28 cellular contexts compared by ENCODE assay signal in genomic region chr4:18670034-18670433, GRCh38.
"Had no signal": no experiment of that assay in that cellular context is flagged by ENCODE, and none has a peak within 500 bp of the region (broad histone marks: within the 10 kb centered on the region; RNA-seq: fewer than 3 reads in every experiment).

No MANE protein-coding gene starts in this region.

- H3K27me3 Mint-ChIP-seq: dendritic cell treated with granulocyte-macrophage colony-stimulating factor and Interleukin-4, amounts not matched to agents 40 ng/mL and 50 ng/mL, for 4 days; effector memory CD8-positive, alpha-beta T cell had no signal

- H3K4me1 ChIP-seq: colonic mucosa, esophagus muscularis mucosa, esophagus squamous epithelium, foreskin keratinocyte, gastrocnemius medialis, gastroesophageal sphincter, heart left ventricle, heart right ventricle had no signal

- H3K9me3 ChIP-seq: colonic mucosa, esophagus muscularis mucosa, esophagus squamous epithelium, gastrocnemius medialis, gastroesophageal sphincter, heart left ventricle, heart right ventricle had no signal

- H3K79me2 ChIP-seq: hepatocyte had no signal

- H3K4me3 ChIP-seq: colonic mucosa, coronary artery, dorsolateral prefrontal cortex, esophagus muscularis mucosa, esophagus squamous epithelium, gastrocnemius medialis, gastroesophageal sphincter, heart left ventricle, heart right ventricle, hepatocyte had no signal

- H3K36me3 ChIP-seq: colonic mucosa, esophagus muscularis mucosa, esophagus squamous epithelium, gastrocnemius medialis, gastroesophageal sphincter, heart left ventricle, heart right ventricle had no signal

- H3K27me3 ChIP-seq: colonic mucosa, dorsolateral prefrontal cortex, esophagus muscularis mucosa, esophagus squamous epithelium, foreskin keratinocyte, gastrocnemius medialis, gastroesophageal sphincter, heart left ventricle, heart right ventricle, hepatocyte had no signal

- H3K27ac ChIP-seq: colonic mucosa, coronary artery, dorsolateral prefrontal cortex, epithelial cell of prostate, esophagus muscularis mucosa, esophagus squamous epithelium, foreskin keratinocyte, gastrocnemius medialis, gastroesophageal sphincter, heart left ventricle, heart right ventricle, hepatocyte had no signal

- H3K4me3 Mint-ChIP-seq: dendritic cell treated with granulocyte-macrophage colony-stimulating factor and Interleukin-4, amounts not matched to agents 40 ng/mL and 50 ng/mL, for 4 days; effector memory CD8-positive, alpha-beta T cell; endodermal cell had no signal

- H3K4me2 ChIP-seq: hepatocyte had no signal

- H3K9me3 Mint-ChIP-seq: dendritic cell treated with granulocyte-macrophage colony-stimulating factor and Interleukin-4, amounts not matched to agents 40 ng/mL and 50 ng/mL, for 4 days had no signal

- DNase-seq: colonic mucosa; cortex of kidney; dermis blood vessel endothelial cell; dorsolateral prefrontal cortex; effector CD4-positive, alpha-beta T cell; effector CD8-positive, alpha-beta T cell; effector memory CD4-positive, alpha-beta T cell; effector memory CD8-positive, alpha-beta T cell; endodermal cell; erythroblast; esophagus squamous epithelium; foreskin fibroblast; foreskin keratinocyte; foreskin melanocyte; gastrocnemius medialis; glutamatergic neuron; heart left ventricle; heart right ventricle had no signal

- H3K27ac Mint-ChIP-seq: dendritic cell treated with granulocyte-macrophage colony-stimulating factor and Interleukin-4, amounts not matched to agents 40 ng/mL and 50 ng/mL, for 4 days; effector memory CD8-positive, alpha-beta T cell; endodermal cell had no signal

- H2AFZ ChIP-seq: hepatocyte had no signal

- FAIRE-seq: endometrium, endothelial cell of umbilical vein, frontal cortex had no signal

- H3K4me1 Mint-ChIP-seq: endodermal cell had no signal

- ATAC-seq: effector memory CD8-positive, alpha-beta T cell; esophagus mucosa; foreskin keratinocyte; gastrocnemius medialis; gastroesophageal sphincter; heart left ventricle; heart right ventricle had no signal
